ENCODE assay signal across 21 cellular contexts in the genomic region with DNA sequence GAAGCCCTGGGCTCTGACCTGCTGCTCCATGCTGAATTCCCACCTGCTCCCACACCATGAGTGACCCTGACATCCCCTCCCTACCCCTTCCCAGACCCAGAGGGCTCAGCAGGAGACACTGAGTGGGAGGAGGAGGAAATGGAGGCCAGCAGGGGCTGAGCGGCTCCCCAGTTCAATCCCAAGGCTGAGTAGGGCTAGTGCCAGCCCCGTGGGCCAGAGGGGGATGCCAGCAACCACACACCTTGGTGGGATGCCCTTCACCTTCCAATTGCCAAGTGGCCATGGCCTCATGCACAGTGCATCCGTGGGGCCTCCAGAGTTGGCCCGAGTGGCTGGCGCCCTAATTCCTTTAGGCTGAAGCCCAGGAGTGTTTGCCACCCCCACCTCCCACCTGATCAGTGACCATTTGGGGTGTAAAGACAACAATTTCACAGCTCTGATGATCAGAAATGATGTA. TPM values are rescaled to one million over a fixed set of nuclear protein-coding genes. Genes with fewer than 3 reads are reported as not detected.
DNase-seq lines count a peak whose midpoint lies in the region; ATAC-seq and TF ChIP-seq lines count a peak whose summit lies in the region.
"Had no signal": no experiment of that assay in that cellular context is flagged by ENCODE, and none has a peak within 500 bp of the region (broad histone marks: within the 10 kb centered on the region; RNA-seq: fewer than 3 reads in every experiment).

No MANE protein-coding gene starts in this region.

- peak overlapping the region; percentile 55 for H3K4me3 Mint-ChIP-seq in natural killer cell treated with Interleukin-12 subunit alpha and Interleukin-12 subunit beta and Interleukin-15 and Interleukin-18, amount 100 ng/mL, for 72 hours
- H3K4me3 Mint-ChIP-seq: CD8-positive, alpha-beta memory T cell; GM23338 had no signal

- TF ChIP-seq CTCF in breast epithelium (IDR thresholded peaks at IDR 0.05) (no peak), mammary epithelial cell (conservative IDR thresholded peaks at IDR 0.05 in 1 of 2, IDR thresholded peaks at IDR 0.05 in 1 of 2; ENCODE audit: extremely low read depth in 1 of 2, insufficient read depth in 1 of 2, low read depth in 1 of 2, low read length in 2 of 2) (no peak), upper lobe of left lung (IDR thresholded peaks at IDR 0.05) (no peak), lower leg skin (IDR thresholded peaks at IDR 0.05) (no peak)

- WGBS in mammary epithelial cell (ENCODE audit: low coverage, missing lambda C conversion rate): 14% methylated on average over 4 of the region's 5 CpGs
- WGBS in upper lobe of left lung, 2 donors: 80 to 85% methylated on average over 1 to 5 of the region's 5 CpGs
- WGBS in lower leg skin, 2 donors: 65 to 89% methylated on average over 4 to 5 of the region's 5 CpGs

- in situ Hi-C loops in mammary epithelial cell (cut with MboI; ENCODE audit: low sequenced_read_pairs in 2 of 2): no loop called here

- H3K27me3 ChIP-seq in breast epithelium: no peaks in the 10 kb centered on the region
- H3K27me3 ChIP-seq in mammary epithelial cell (ENCODE audit: insufficient read depth, low read length): no peaks in the 10 kb centered on the region
- no peaks in the 10 kb centered on the region for H3K27me3 ChIP-seq in upper lobe of left lung

- dilution Hi-C loops in mammary epithelial cell (cut with HindIII; ENCODE audit: low sequenced_read_pairs): no loop called here

- H3K36me3 Mint-ChIP-seq in natural killer cell treated with Interleukin-12 subunit alpha and Interleukin-12 subunit beta and Interleukin-15 and Interleukin-18, amount 100 ng/mL, for 72 hours: no peaks in the 10 kb centered on the region

- TF ChIP-seq POLR2A in breast epithelium (IDR thresholded peaks at IDR 0.05) (no peak), upper lobe of left lung (IDR thresholded peaks at IDR 0.05) (no peak), lower leg skin (IDR thresholded peaks at IDR 0.05) (no peak)

- H3K9ac ChIP-seq in mammary epithelial cell (ENCODE audit: insufficient read depth, low read length): no peak overlapping the region

- TF ChIP-seq EP300 in upper lobe of left lung (IDR thresholded peaks at IDR 0.05): no peak

- no peaks in the 10 kb centered on the region for H4K20me1 ChIP-seq in mammary epithelial cell (ENCODE audit: insufficient read depth, low read length)

- intact Hi-C loops in breast epithelium (cut with DNase I; ENCODE audit: low total_unique reads) (no loop called here), mammary epithelial cell (cut with micrococcal nuclease) (no loop called here), lower leg skin (cut with DNase I; ENCODE audit: low total_unique reads) (no loop called here)

- no peaks in the 10 kb centered on the region for H3K9me3 Mint-ChIP-seq in natural killer cell treated with Interleukin-12 subunit alpha and Interleukin-12 subunit beta and Interleukin-15 and Interleukin-18, amount 100 ng/mL, for 72 hours
- H3K9me3 Mint-ChIP-seq: CD8-positive, alpha-beta memory T cell; GM23338 had no signal

- H3K27me3 Mint-ChIP-seq in natural killer cell treated with Interleukin-12 subunit alpha and Interleukin-12 subunit beta and Interleukin-15 and Interleukin-18, amount 100 ng/mL, for 72 hours: no peaks in the 10 kb centered on the region

- no peak for DNase-seq in breast epithelium (ENCODE audit: low spot score in 2 of 2)
- DNase-seq in mammary epithelial cell: no peak
- DNase-seq in natural killer cell treated with Interleukin-12 subunit alpha and Interleukin-12 subunit beta and Interleukin-15 and Interleukin-18, amount 100 ng/mL, for 72 hours (ENCODE audit: low spot score): no peak
- no peak for DNase-seq in upper lobe of left lung
- DNase-seq in foreskin melanocyte: no peak
- DNase-seq in lower leg skin (ENCODE audit: low spot score in 2 of 2): no peak
- DNase-seq: CD8-positive, alpha-beta memory T cell; DND-41; Kasumi-1; NCI-H1105; NCI-H1694; NCI-H510A treated with DMSO at 0.1 percent for 48 hours; NCI-H82 had no signal

- H3K4me1 Mint-ChIP-seq in natural killer cell treated with Interleukin-12 subunit alpha and Interleukin-12 subunit beta and Interleukin-15 and Interleukin-18, amount 100 ng/mL, for 72 hours (ENCODE audit: low read depth in 2 of 2): peaks cover 33 to 45% of the 10 kb centered on the region in 2 donors

- no peaks in the 10 kb centered on the region for H3K79me2 ChIP-seq in mammary epithelial cell (ENCODE audit: insufficient read depth, low read length)

- H3K4me3 ChIP-seq in breast epithelium: no peak overlapping the region
- no peak overlapping the region for H3K4me3 ChIP-seq in mammary epithelial cell (replicated peaks in 1 of 3; ENCODE audit: insufficient read depth in 1 of 3, low read depth in 2 of 3, low read length in 3 of 3)
- H3K4me3 ChIP-seq in upper lobe of left lung: no peak overlapping the region
- H3K4me3 ChIP-seq in lower leg skin (ENCODE audit: low read depth, poor library complexity, severe bottlenecking): no peak overlapping the region
- H3K4me3 ChIP-seq: GM12878, GM23338 had no signal

- H3K4me2 ChIP-seq in mammary epithelial cell (ENCODE audit: insufficient read depth, low read depth, low read length): no peak overlapping the region
- H3K4me2 ChIP-seq: GM23338 had no signal

- H3K27ac ChIP-seq in breast epithelium: peak overlapping the region; percentile 21 to 40
- no peak overlapping the region for H3K27ac ChIP-seq in mammary epithelial cell (ENCODE audit: insufficient read depth, low read depth, low read length)
- H3K27ac ChIP-seq in upper lobe of left lung: peak overlapping the region in 3 of 4 donors; percentile 39 to 88 (median 86)
- H3K27ac ChIP-seq: 22Rv1 had no signal

- BruUV-seq in mammary epithelial cell (replicated peaks; lab: Mats Ljungman, UMichigan): no TSS peak

- no peaks in the 10 kb centered on the region for H3K36me3 ChIP-seq in breast epithelium
- peaks cover 17% of the 10 kb centered on the region for H3K36me3 ChIP-seq in mammary epithelial cell (ENCODE audit: insufficient read depth, low read length)
- peaks cover 0 to 30% (median 17%) of the 10 kb centered on the region in 4 donors for H3K36me3 ChIP-seq in upper lobe of left lung

- ATAC-seq in esophagus mucosa: peak; percentile 5
- peak in 1 of 2 donors; percentile 0 for ATAC-seq in natural killer cell treated with Interleukin-12 subunit alpha and Interleukin-12 subunit beta and Interleukin-15 and Interleukin-18, amount 100 ng/mL, for 72 hours
- peak; percentile 1 to 2 for ATAC-seq in upper lobe of left lung (ENCODE audit: low FRiP score in 2 of 2)
- ATAC-seq in GM21423 (IDR thresholded peaks at IDR 0.05; ENCODE audit: unreplicated experiment): no peak
- ATAC-seq: Panc1 had no signal

- H3K9me3 ChIP-seq in breast epithelium (no peaks in the 10 kb centered on the region), mammary epithelial cell (replicated peaks; ENCODE audit: insufficient read depth, low read length) (no peaks in the 10 kb centered on the region), upper lobe of left lung (no peaks in the 10 kb centered on the region)

- CTCF ChIA-PET in mammary epithelial cell (lab: Charles Lee; ENCODE audit: low non-redundant PET): no interaction called here

- H3K4me1 ChIP-seq in breast epithelium (no peaks in the 10 kb centered on the region), mammary epithelial cell (ENCODE audit: insufficient read depth, low read length) (peaks cover 9% of the 10 kb centered on the region), upper lobe of left lung (peaks cover 0 to 9% (median 3%) of the 10 kb centered on the region in 4 donors)

- H3K27ac Mint-ChIP-seq in natural killer cell treated with Interleukin-12 subunit alpha and Interleukin-12 subunit beta and Interleukin-15 and Interleukin-18, amount 100 ng/mL, for 72 hours: peak overlapping the region; percentile 71 to 84
- H3K27ac Mint-ChIP-seq: CD8-positive, alpha-beta memory T cell; GM23338 had no signal

- H2AFZ ChIP-seq in mammary epithelial cell (ENCODE audit: low read depth, low read length): no peak overlapping the region
- H2AFZ ChIP-seq: GM23338 had no signal

RNA-seq across cellular contexts. Expression of a gene that starts 1.0 kb away (rescaled TPM):
- total RNA-seq in breast epithelium: 1 to 10 TPM in 2 of 3 donors, under 1 TPM in 1; 0.64 to 5.2 (median 1.6) TPM
- not detected for total RNA-seq in mammary epithelial cell
- not detected for polyA plus RNA-seq in mammary epithelial cell
- not detected for polyA minus RNA-seq in mammary epithelial cell
- total RNA-seq in esophagus mucosa: 0.84 TPM
- 10 to 100 TPM; 25.4 to 28.9 TPM for total RNA-seq in natural killer cell treated with Interleukin-12 subunit alpha and Interleukin-12 subunit beta and Interleukin-15 and Interleukin-18, amount 100 ng/mL, for 72 hours
- total RNA-seq in upper lobe of left lung: 10 to 100 TPM in 2 of 6 donors, 1 to 10 TPM in 4; 3.1 to 17.2 (median 8.4) TPM
- total RNA-seq in lower leg skin: 1 to 10 TPM in 3 of 4 donors, under 1 TPM in 1; 0.25 to 7.3 (median 1.1) TPM
- total RNA-seq: CD8-positive, alpha-beta memory T cell; GM12878; GM23338 had no signal
- polyA plus RNA-seq: BJ; CD8-positive, alpha-beta memory T cell; GM23338 had no signal

RNA-seq across cellular contexts. Expression of a gene that starts 27.5 kb away (rescaled TPM):
- total RNA-seq in breast epithelium: 1 to 10 TPM in 1 of 3 donors, not detected in 2; 1.5 TPM
- total RNA-seq in mammary epithelial cell: not detected
- polyA plus RNA-seq in mammary epithelial cell: 0.07 TPM
- not detected for polyA minus RNA-seq in mammary epithelial cell
- not detected for total RNA-seq in esophagus mucosa
- total RNA-seq in natural killer cell treated with Interleukin-12 subunit alpha and Interleukin-12 subunit beta and Interleukin-15 and Interleukin-18, amount 100 ng/mL, for 72 hours: not detected
- 10 to 100 TPM in 2 of 6 donors, 1 to 10 TPM in 4; 1.2 to 15.9 (median 7.8) TPM for total RNA-seq in upper lobe of left lung
- total RNA-seq in lower leg skin: not detected
- total RNA-seq: CD8-positive, alpha-beta memory T cell; GM23338; Right ventricle myocardium superior had no signal
- polyA plus RNA-seq: BJ; CD8-positive, alpha-beta memory T cell; GM23338 had no signal

RNA-seq across cellular contexts. Expression of a gene that starts 38.7 kb away (rescaled TPM):
- total RNA-seq in breast epithelium: 10 to 100 TPM in 2 of 3 donors, 1 to 10 TPM in 1; 9.4 to 54.1 (median 34.0) TPM
- 100 to 1,000 TPM; 195 to 196 TPM for total RNA-seq in mammary epithelial cell
- polyA plus RNA-seq in mammary epithelial cell: 125 TPM
- 186 TPM for polyA minus RNA-seq in mammary epithelial cell
- 93.7 TPM for total RNA-seq in esophagus mucosa
- total RNA-seq in natural killer cell treated with Interleukin-12 subunit alpha and Interleukin-12 subunit beta and Interleukin-15 and Interleukin-18, amount 100 ng/mL, for 72 hours: 10 to 100 TPM in 1 of 2 donors, 1 to 10 TPM in 1; 4.8 to 13.7 TPM
- 10 to 100 TPM; 34.6 to 89.3 (median 40.4) TPM for total RNA-seq in upper lobe of left lung
- total RNA-seq in lower leg skin: 100 to 1,000 TPM; 129 to 159 (median 136) TPM
